In genomic region chr9:100083448-100084144, GRCh38 we compare ENCODE assay signal across 9 cellular contexts. TPM values are rescaled to one million over a fixed set of nuclear protein-coding genes. Genes with fewer than 3 reads are reported as not detected.
A peak's percentile ranks its signal among the peaks of the same experiment; 100 is the strongest.
DNase-seq lines count a peak whose midpoint lies in the region; ATAC-seq and TF ChIP-seq lines count a peak whose summit lies in the region.
"Had no signal": no experiment of that assay in that cellular context is flagged by ENCODE, and none has a peak within 500 bp of the region (broad histone marks: within the 10 kb centered on the region; RNA-seq: fewer than 3 reads in every experiment).

No MANE protein-coding gene starts in this region.

- peak; percentile 53 for ATAC-seq in GM19395 (IDR thresholded peaks at IDR 0.05; ENCODE audit: unreplicated experiment)
- ATAC-seq in HG03039 (IDR thresholded peaks at IDR 0.05; ENCODE audit: unreplicated experiment), result peak; percentile 37
- no peak for ATAC-seq in upper lobe of right lung

- H3K27ac ChIP-seq in SK-N-MC, result peak overlapping the region; percentile 34; the same call in 1 of the 2 replicates
- no peak overlapping the region for H3K27ac ChIP-seq in upper lobe of right lung
- H3K27ac ChIP-seq in uterus, result no peak overlapping the region

- H3K4me3 ChIP-seq in SK-N-MC, result peak overlapping the region; percentile 4; the same call in 1 of the 2 replicates
- H3K4me3 ChIP-seq in upper lobe of right lung, result no peak overlapping the region
- H3K4me3 ChIP-seq in uterus, result no peak overlapping the region

- H3K27me3 ChIP-seq in upper lobe of right lung (no peaks in the 10 kb centered on the region), uterus (no peaks in the 10 kb centered on the region)

- TF ChIP-seq POLR2A in uterus (IDR thresholded peaks at IDR 0.05), result no peak

- H3K9me3 ChIP-seq in SK-N-MC (ENCODE audit: low read depth, low read length) (no peaks in the 10 kb centered on the region), upper lobe of right lung (no peaks in the 10 kb centered on the region), uterus (no peaks in the 10 kb centered on the region)

- H3K4me1 ChIP-seq in upper lobe of right lung, result peaks cover 5% of the 10 kb centered on the region
- H3K4me1 ChIP-seq in uterus, result no peaks in the 10 kb centered on the region

- H3K9ac ChIP-seq in SK-N-MC (ENCODE audit: insufficient read length), result no peak overlapping the region

- intact Hi-C loops in upper lobe of right lung (cut with DNase I), result no loop called here
- intact Hi-C loops in uterus (cut with DNase I; ENCODE audit: low total_unique reads), result no loop called here

- no peak for TF ChIP-seq CTCF in upper lobe of right lung (IDR thresholded peaks at IDR 0.05)
- TF ChIP-seq CTCF in uterus (IDR thresholded peaks at IDR 0.05), result no peak

- DNase-seq in DMS 273 treated with DMSO at 0.1 percent for 48 hours (lab: John Stamatoyannopoulos, UW) (peak; percentile 85), SK-N-MC (ENCODE audit: low read depth, low spot score) (no peak), upper lobe of right lung (no peak), hypothalamus (lab: John Stamatoyannopoulos, UW) (no peak), uterus (no peak)
- DNase-seq in activated CD4-positive, CD25-positive, alpha-beta regulatory T cell (lab: John Stamatoyannopoulos, UW), result no peak
- DNase-seq: posterior cingulate gyrus had no signal

- no peaks in the 10 kb centered on the region for H3K36me3 ChIP-seq in SK-N-MC (ENCODE audit: insufficient read depth, low read length)
- no peaks in the 10 kb centered on the region for H3K36me3 ChIP-seq in upper lobe of right lung
- no peaks in the 10 kb centered on the region for H3K36me3 ChIP-seq in uterus

RNA-seq across cellular contexts. Expression of gene ERP44, which starts 15.2 kb away (rescaled TPM):
- total RNA-seq in upper lobe of right lung, result 27.0 TPM
- 10 to 100 TPM in 2 of 4 donors, 1 to 10 TPM in 2; 7.6 to 21.9 (median 12.6) TPM for total RNA-seq in uterus

RNA-seq across cellular contexts. Expression of gene INVS, which starts 15.4 kb away (rescaled TPM):
- total RNA-seq in upper lobe of right lung, result 22.2 TPM
- 10 to 100 TPM in 3 of 4 donors, 1 to 10 TPM in 1; 8.2 to 59.2 (median 26.0) TPM for total RNA-seq in uterus
